25 cellular contexts compared by ENCODE assay signal in genomic region chr5:179170606-179171005, GRCh38.
"Had no signal": no experiment of that assay in that cellular context is flagged by ENCODE, and none has a peak within 500 bp of the region (broad histone marks: within the 10 kb centered on the region; RNA-seq: fewer than 3 reads in every experiment).

No MANE protein-coding gene starts in this region.

- H3K36me3 Mint-ChIP-seq: activated CD4-positive, alpha-beta memory T cell treated with anti-CD3 and anti-CD28 coated beads for 36 hours; activated naive CD4-positive, alpha-beta T cell treated with anti-CD3 and anti-CD28 coated beads, Interleukin-2, amount 50 U/mL, for 72 hours had no signal

- H3K4me3 ChIP-seq: breast epithelium, esophagus muscularis mucosa, lung, pancreas, prostate gland, testis, transverse colon had no signal

- DNase-seq: activated CD4-positive, alpha-beta memory T cell treated with anti-CD3 and anti-CD28 coated beads for 36 hours; activated CD4-positive, alpha-beta T cell treated with anti-CD3 and anti-CD28 coated beads, Interleukin-2, amount 10 ng/mL, durations not matched to agents 24 days and 14 days; activated CD4-positive, CD25-positive, alpha-beta regulatory T cell treated with anti-CD3 and anti-CD28 coated beads, Interleukin-2, amount 50 U/mL, for 72 hours; activated T-cell treated with anti-CD3 and anti-CD28 coated beads, Interleukin-2, amount 50 U/mL, for 48 hours; central memory CD4-positive, alpha-beta T cell; dermis blood vessel endothelial cell; effector CD4-positive, alpha-beta T cell; foreskin keratinocyte; mesendoderm; nephron progenitor cell; retina; stimulated activated naive CD8-positive, alpha-beta T cell treated with anti-CD3 and anti-CD28 coated beads, Interleukin-15, Interleukin-2, amounts not matched to agents 100 U/mL and 50 U/mL, for 24 hours; SW 1271; T-helper 9 cell; testis; transverse colon had no signal

- H3K27ac Mint-ChIP-seq: activated CD4-positive, alpha-beta memory T cell treated with anti-CD3 and anti-CD28 coated beads for 36 hours; activated CD4-positive, alpha-beta T cell treated with anti-CD3 and anti-CD28 coated beads, Interleukin-2, amount 10 ng/mL, durations not matched to agents 24 days and 14 days; activated T-helper 2 cell treated with anti-CD3 and anti-CD28 coated beads, Interferon-gamma antibody, Interleukin-2, Interleukin-4, amounts not matched to agents 10 μg/mL and 5 μg/mL and 100 μg/mL, durations not matched to agents 14 hours and 24 hours and 36 hours; nephron progenitor cell; T-helper 1 cell treated with Interleukin-12 subunit alpha and Interleukin-12 subunit beta and Interleukin-4 antibody, amounts not matched to agents 30 μg/mL and 1 μg/mL, for 36 hours had no signal

- H3K27me3 Mint-ChIP-seq: activated CD4-positive, alpha-beta T cell treated with anti-CD3 and anti-CD28 coated beads, Interleukin-2, amount 10 ng/mL, durations not matched to agents 24 days and 14 days had no signal

- H3K9me3 Mint-ChIP-seq: activated CD4-positive, alpha-beta T cell treated with anti-CD3 and anti-CD28 coated beads, Interleukin-2, amount 10 ng/mL, durations not matched to agents 24 days and 14 days; activated naive CD4-positive, alpha-beta T cell treated with anti-CD3 and anti-CD28 coated beads, Interleukin-2, amount 50 U/mL, for 72 hours; activated T-helper 2 cell treated with anti-CD3 and anti-CD28 coated beads, Interferon-gamma antibody, Interleukin-2, Interleukin-4, amounts not matched to agents 10 μg/mL and 5 μg/mL and 100 μg/mL, durations not matched to agents 14 hours and 24 hours and 36 hours had no signal

- H3K36me3 ChIP-seq: breast epithelium, esophagus muscularis mucosa, pancreas, prostate gland, transverse colon had no signal

- H3K27ac ChIP-seq: breast epithelium, esophagus muscularis mucosa, foreskin keratinocyte, pancreas, prostate gland, transverse colon, VCaP had no signal

- ATAC-seq: activated naive CD4-positive, alpha-beta T cell treated with anti-CD3 and anti-CD28 coated beads, Interleukin-2, amount 50 U/mL, for 72 hours; foreskin keratinocyte; pancreas; stimulated activated naive CD8-positive, alpha-beta T cell treated with anti-CD3 and anti-CD28 coated beads, Interleukin-15, Interleukin-2, amounts not matched to agents 100 U/mL and 50 U/mL, for 24 hours had no signal

- H3K27me3 ChIP-seq: breast epithelium, esophagus muscularis mucosa, foreskin keratinocyte, pancreas, testis, transverse colon had no signal

- H3K9me3 ChIP-seq: breast epithelium, esophagus muscularis mucosa, pancreas, prostate gland, testis, transverse colon had no signal

- H3K4me1 ChIP-seq: breast epithelium, foreskin keratinocyte, prostate gland had no signal

- H3K4me1 Mint-ChIP-seq: activated CD4-positive, alpha-beta T cell treated with anti-CD3 and anti-CD28 coated beads, Interleukin-2, amount 10 ng/mL, durations not matched to agents 24 days and 14 days; nephron progenitor cell had no signal

- H3K4me3 Mint-ChIP-seq: activated CD4-positive, alpha-beta memory T cell treated with anti-CD3 and anti-CD28 coated beads for 36 hours; activated CD4-positive, alpha-beta T cell treated with anti-CD3 and anti-CD28 coated beads, Interleukin-2, amount 10 ng/mL, durations not matched to agents 24 days and 14 days; nephron progenitor cell; T-helper 1 cell treated with Interleukin-12 subunit alpha and Interleukin-12 subunit beta and Interleukin-4 antibody, amounts not matched to agents 30 μg/mL and 1 μg/mL, for 36 hours had no signal
